In genomic region chr7:102913846-102914245, GRCh38 we compare ENCODE assay signal across 18 cellular contexts. TPM values are rescaled to one million over a fixed set of nuclear protein-coding genes. Genes with fewer than 3 reads are reported as not detected.
DNase-seq lines count a peak whose midpoint lies in the region; ATAC-seq and TF ChIP-seq lines count a peak whose summit lies in the region.
"Had no signal": no experiment of that assay in that cellular context is flagged by ENCODE, and none has a peak within 500 bp of the region (broad histone marks: within the 10 kb centered on the region; RNA-seq: fewer than 3 reads in every experiment).

No MANE protein-coding gene starts in this region.

- H3K4me1 Mint-ChIP-seq in osteocyte (ENCODE audit: unreplicated experiment) = peaks cover 41% of the 10 kb centered on the region
- H3K4me1 Mint-ChIP-seq: CD4-positive, alpha-beta memory T cell had no signal

- no peak for TF ChIP-seq POLR2A in heart left ventricle (IDR thresholded peaks at IDR 0.05)

- peaks cover 1% of the 10 kb centered on the region for H3K36me3 Mint-ChIP-seq in osteocyte (ENCODE audit: unreplicated experiment)
- H3K36me3 Mint-ChIP-seq: activated CD4-positive, alpha-beta memory T cell treated with anti-CD3 and anti-CD28 coated beads for 36 hours had no signal

- no peaks in the 10 kb centered on the region for H3K27me3 Mint-ChIP-seq in osteocyte (ENCODE audit: unreplicated experiment)
- H3K27me3 Mint-ChIP-seq: activated CD4-positive, alpha-beta memory T cell treated with anti-CD3 and anti-CD28 coated beads for 36 hours had no signal

- H3K27ac ChIP-seq in heart left ventricle (peak overlapping the region in 11 of 12 donors; percentile 2 to 66 (median 58)), heart right ventricle (peak overlapping the region; percentile 13 to 72 (median 55)), aorta (ENCODE audit: low read depth in 1 of 2, low read length in 2 of 2) (peak overlapping the region in 1 of 2 donors; percentile 64)
- H3K27ac ChIP-seq: A549, colonic mucosa, pancreas had no signal

- H3K9me3 Mint-ChIP-seq in osteocyte (ENCODE audit: unreplicated experiment) = no peaks in the 10 kb centered on the region
- H3K9me3 Mint-ChIP-seq: activated CD4-positive, alpha-beta memory T cell treated with anti-CD3 and anti-CD28 coated beads for 36 hours had no signal

- H3K4me1 ChIP-seq in heart left ventricle = peaks cover 0 to 32% (median 6%) of the 10 kb centered on the region in 12 donors
- peaks cover 0 to 33% (median 9%) of the 10 kb centered on the region in 9 donors for H3K4me1 ChIP-seq in heart right ventricle
- H3K4me1 ChIP-seq in aorta (ENCODE audit: control insufficient read depth in 1 of 2, insufficient read depth in 2 of 2, low read length in 2 of 2) = peaks cover 7 to 9% of the 10 kb centered on the region in 2 donors
- H3K4me1 ChIP-seq: colonic mucosa, pancreas had no signal

- H3K4me3 ChIP-seq in heart left ventricle = peak overlapping the region in 9 of 12 donors; percentile 21 to 63 (median 44)
- peak overlapping the region in 9 of 10 donors; percentile 4 to 52 (median 46) for H3K4me3 ChIP-seq in heart right ventricle
- peak overlapping the region; percentile 47 to 59 for H3K4me3 ChIP-seq in aorta (ENCODE audit: low read length in 2 of 2)
- H3K4me3 ChIP-seq: A549, colonic mucosa had no signal

- WGBS in heart left ventricle, 4 donors = 70 to 77% (median 72%) methylated on average over 9 of the region's 9 CpGs
- WGBS in heart right ventricle, 2 donors = 66 to 69% methylated on average over 9 of the region's 9 CpGs
- WGBS in aorta, 2 donors = 5 to 6% methylated on average over 9 of the region's 9 CpGs

- no peaks in the 10 kb centered on the region for H3K9me3 ChIP-seq in heart left ventricle
- no peaks in the 10 kb centered on the region for H3K9me3 ChIP-seq in heart right ventricle
- no peaks in the 10 kb centered on the region for H3K9me3 ChIP-seq in aorta (ENCODE audit: control insufficient read depth, low read length)
- H3K9me3 ChIP-seq: A549, colonic mucosa, pancreas had no signal

- peak overlapping the region; percentile 79 for H3K4me3 Mint-ChIP-seq in osteocyte (ENCODE audit: unreplicated experiment)
- H3K4me3 Mint-ChIP-seq: activated CD4-positive, alpha-beta memory T cell treated with anti-CD3 and anti-CD28 coated beads for 36 hours; CD4-positive, alpha-beta memory T cell had no signal

- peak overlapping the region; percentile 85 for H3K27ac Mint-ChIP-seq in osteocyte (ENCODE audit: unreplicated experiment)
- H3K27ac Mint-ChIP-seq: activated CD4-positive, alpha-beta memory T cell treated with anti-CD3 and anti-CD28 coated beads for 36 hours; CD4-positive, alpha-beta memory T cell had no signal

- TF ChIP-seq CTCF in heart left ventricle (IDR thresholded peaks at IDR 0.05) (no peak), heart right ventricle (IDR thresholded peaks at IDR 0.05) (no peak), osteocyte (IDR thresholded peaks at IDR 0.05) (no peak)

- H3K27me3 ChIP-seq in heart left ventricle = no peaks in the 10 kb centered on the region
- no peaks in the 10 kb centered on the region for H3K27me3 ChIP-seq in heart right ventricle
- H3K27me3 ChIP-seq in aorta (ENCODE audit: control insufficient read depth in 1 of 2, insufficient read depth in 2 of 2, low read length in 1 of 2) = no peaks in the 10 kb centered on the region
- H3K27me3 ChIP-seq: colonic mucosa, pancreas had no signal

- ATAC-seq in heart left ventricle (no peak), Right ventricle myocardium inferior (no peak), heart right ventricle (peak in 3 of 8 donors; percentile 5 to 41 (median 22)), aorta (ENCODE audit: low FRiP score) (peak; percentile 3), GM21825 (IDR thresholded peaks at IDR 0.05; ENCODE audit: unreplicated experiment) (no peak)
- ATAC-seq: A549, Panc1 had no signal

- H3K36me3 ChIP-seq in heart left ventricle (no peaks in the 10 kb centered on the region), heart right ventricle (no peaks in the 10 kb centered on the region), aorta (ENCODE audit: control insufficient read depth in 1 of 2, insufficient read depth in 2 of 2, low read length in 1 of 2) (no peaks in the 10 kb centered on the region)
- H3K36me3 ChIP-seq: colonic mucosa, pancreas had no signal

- intact Hi-C loops in heart left ventricle (cut with DNase I) = loop anchor here in 1 of 10 donors (10.0 kb wide), 1 partner anchor 81 kb away; no protein-coding TSS in a partner anchor
- intact Hi-C loops in Right ventricle myocardium inferior (cut with DNase I) = loop anchor here (10.0 kb wide), 1 partner anchor 81 kb away; no protein-coding TSS in a partner anchor
- intact Hi-C loops in heart right ventricle (cut with DNase I) = loop anchor here in 2 of 10 donors (10.0 kb wide), 2 partner anchors 81 to 151 kb away; no protein-coding TSS in a partner anchor
- intact Hi-C loops in aorta (cut with DNase I) = loop anchor here (2.0 to 10.0 kb wide), 3 partner anchors 79 to 151 kb away; no protein-coding TSS in a partner anchor

- DNase-seq in heart left ventricle (no peak), Right ventricle myocardium inferior (ENCODE audit: missing footprints) (no peak), heart right ventricle (no peak), osteocyte (ENCODE audit: extremely low spot score, unreplicated experiment) (no peak), aorta (no peak), NCI-H1694 treated with DMSO at 0.1 percent for 48 hours (lab: John Stamatoyannopoulos, UW) (no peak), EL (no peak)
- DNase-seq: activated CD4-positive, alpha-beta memory T cell treated with anti-CD3 and anti-CD28 coated beads for 36 hours; CD4-positive, alpha-beta memory T cell; DND-41; KBM-7; NCI-H1092; pancreas; stimulated activated naive CD4-positive, alpha-beta T cell treated with Interleukin-2 at 50 U/mL for 16 hours had no signal

RNA-seq across cellular contexts. Expression of gene LRRC17, which starts 1.0 kb away (rescaled TPM):
- 10 to 100 TPM in 1 of 9 donors, 1 to 10 TPM in 6, under 1 TPM in 2; 0.72 to 10.8 (median 4.1) TPM for total RNA-seq in heart left ventricle
- 1 to 10 TPM; 1.4 to 2.8 TPM for polyA plus RNA-seq in heart left ventricle
- 2.1 TPM for total RNA-seq in Right ventricle myocardium inferior
- total RNA-seq in heart right ventricle = 1 to 10 TPM in 7 of 10 donors, under 1 TPM in 3; 0.12 to 9.5 (median 2.6) TPM
- 1 to 10 TPM; 2.5 to 2.7 TPM for polyA plus RNA-seq in heart right ventricle
- total RNA-seq in osteocyte = 12.4 and 12.5 TPM in 2 replicates
- 10 to 100 TPM in 1 of 2 donors, 1 to 10 TPM in 1; 8.1 to 30.5 TPM for total RNA-seq in aorta
- 10 to 100 TPM; 18.7 to 69.6 TPM for polyA plus RNA-seq in aorta
